22 cellular contexts compared by ENCODE assay signal in the genomic region with DNA sequence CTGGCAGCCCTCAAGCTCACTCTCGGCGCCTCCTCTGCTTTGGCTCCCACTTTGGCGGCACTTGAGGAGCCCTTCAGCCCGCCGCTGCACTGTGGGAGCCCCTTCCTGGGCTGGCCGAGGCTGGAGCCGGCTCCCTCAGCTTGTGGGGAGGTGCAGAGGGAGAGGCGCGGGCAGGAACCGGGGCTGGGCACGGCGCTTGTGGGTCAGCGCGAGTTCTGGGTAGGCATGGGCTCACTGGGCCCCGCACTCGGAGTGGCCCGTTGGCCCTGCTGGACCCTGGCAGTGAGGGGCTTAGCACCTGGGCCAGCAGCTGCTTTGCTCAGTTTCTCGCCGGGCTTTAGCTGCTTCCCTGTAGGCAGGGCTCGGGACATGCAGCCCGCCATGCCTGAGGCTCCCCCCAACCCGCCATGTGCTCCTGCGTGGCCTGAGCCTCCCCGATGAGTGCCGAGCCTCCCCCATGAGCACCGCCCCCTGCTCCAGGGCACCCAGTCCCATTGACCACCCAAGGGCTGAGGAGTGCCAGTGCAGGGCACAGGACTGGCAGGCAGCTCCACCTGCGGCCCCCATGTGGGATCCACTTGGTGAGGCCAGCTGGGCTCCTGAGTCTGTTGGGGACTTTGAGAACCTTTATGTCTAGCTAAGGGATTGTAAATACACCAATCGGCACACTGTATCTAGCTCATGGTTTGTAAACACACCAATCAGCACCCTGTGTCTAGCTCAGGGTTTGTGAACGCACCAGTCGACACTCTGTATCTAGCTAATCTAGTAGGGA.
"Had no signal": no experiment of that assay in that cellular context is flagged by ENCODE, and none has a peak within 500 bp of the region (broad histone marks: within the 10 kb centered on the region; RNA-seq: fewer than 3 reads in every experiment).

No MANE protein-coding gene starts in this region.

- H3K36me3 Mint-ChIP-seq: immature natural killer cell; memory B cell; mesothelial cell of epicardium; naive B cell; naive thymus-derived CD4-positive, alpha-beta T cell had no signal

- H3K27ac Mint-ChIP-seq: immature natural killer cell; memory B cell; mesothelial cell of epicardium; naive B cell; naive thymus-derived CD4-positive, alpha-beta T cell had no signal

- H3K4me1 Mint-ChIP-seq: immature natural killer cell; memory B cell; naive B cell; naive thymus-derived CD4-positive, alpha-beta T cell had no signal

- H3K9me3 Mint-ChIP-seq: immature natural killer cell; memory B cell; mesothelial cell of epicardium; naive thymus-derived CD4-positive, alpha-beta T cell had no signal

- DNase-seq: hippocampal formation; hypothalamus; immature natural killer cell; islet precursor cell; kidney; kidney glomerular epithelial cell; left cardiac atrium; left colon; left lung; left ventricle myocardium inferior; left ventricle myocardium superior; lower lobe of right lung; mammary epithelial cell; mesenchymal stem cell; mesendoderm; midbrain; mucosa of descending colon; naive B cell; naive thymus-derived CD4-positive, alpha-beta T cell had no signal

- ATAC-seq: left cardiac atrium; left colon; left lobe of liver; left lung; left ventricle myocardium superior; lower lobe of right lung; mucosa of descending colon; naive thymus-derived CD4-positive, alpha-beta T cell had no signal

- H3K4me3 Mint-ChIP-seq: immature natural killer cell; memory B cell; mesothelial cell of epicardium; naive B cell; naive thymus-derived CD4-positive, alpha-beta T cell had no signal
